Comparison of ENCODE assay signal across 28 cellular contexts in genomic region chr10:106033065-106033464, GRCh38.
"Had no signal": no experiment of that assay in that cellular context is flagged by ENCODE, and none has a peak within 500 bp of the region (broad histone marks: within the 10 kb centered on the region; RNA-seq: fewer than 3 reads in every experiment).

No MANE protein-coding gene starts in this region.

- ATAC-seq: stimulated activated effector memory CD8-positive, alpha-beta T cell treated with anti-CD3 and anti-CD28 coated beads, Interleukin-12 subunit alpha, Interleukin-12 subunit beta, amount 100 ng/mL, for 72 hours; stimulated activated memory B cell treated with anti-CD40 and anti-IgM and Interleukin-4, amounts not matched to agents 10 μg/mL and 1 μg/mL and 100 μg/mL, for 72 hours; stimulated activated naive B cell treated with anti-CD40 and anti-IgM and Interleukin-4, amounts not matched to agents 10 μg/mL and 1 μg/mL and 100 μg/mL, for 72 hours; stimulated activated naive CD8-positive, alpha-beta T cell treated with anti-CD3 and anti-CD28 coated beads, Interleukin-15, amount 100 ng/mL, for 72 hours; stimulated activated naive CD8-positive, alpha-beta T cell treated with anti-CD3 and anti-CD28 coated beads, Interleukin-15, Interleukin-2, amounts not matched to agents 100 U/mL and 50 U/mL, for 24 hours; upper lobe of right lung had no signal

- DNase-seq: stimulated activated CD4-positive, alpha-beta T cell treated with anti-CD3 and anti-CD28 coated beads, Interleukin-2, amount 100 ng/mL, for 48 hours; stimulated activated CD4-positive, alpha-beta T cell treated with anti-CD3 and anti-CD28 coated beads, Interleukin-4, amount 100 ng/mL, for 1 hour; stimulated activated CD4-positive, alpha-beta T cell treated with anti-CD3 and anti-CD28 coated beads, Interleukin-4, amount 100 ng/mL, for 24 hours; stimulated activated CD4-positive, alpha-beta T cell treated with anti-CD3 and anti-CD28 coated beads, Interleukin-4, amount 100 ng/mL, for 4 hours; stimulated activated CD8-positive, alpha-beta memory T cell treated with anti-CD3 and anti-CD28 coated beads, Interleukin-4, amount 100 ng/mL, for 48 hours; stimulated activated naive B cell treated with anti-CD40 and anti-IgM and Interleukin-4, amounts not matched to agents 10 μg/mL and 1 μg/mL and 100 μg/mL, for 72 hours; stimulated activated naive CD4-positive, alpha-beta T cell; stimulated activated naive CD4-positive, alpha-beta T cell treated with Interleukin-2 at 50 U/mL for 16 hours; stimulated activated naive CD8-positive, alpha-beta T cell treated with anti-CD3 and anti-CD28 coated beads, Interleukin-15, amount 100 ng/mL, for 72 hours; stimulated activated naive CD8-positive, alpha-beta T cell treated with anti-CD3 and anti-CD28 coated beads, Interleukin-15, Interleukin-2, amounts not matched to agents 100 U/mL and 50 U/mL, for 24 hours; stomach; substantia nigra; testis; thyroid gland; tibial artery; transverse colon; trophoblast cell; upper lobe of left lung; upper lobe of right lung; uterus had no signal

- H3K9me3 ChIP-seq: suprapubic skin, testis, thoracic aorta, thyroid gland, tibial artery, transverse colon, upper lobe of left lung, upper lobe of right lung, uterus, vagina had no signal

- H3K4me1 ChIP-seq: stomach, suprapubic skin, testis, thyroid gland, tibial artery, tibial nerve, transverse colon, upper lobe of left lung, upper lobe of right lung, uterus, vagina had no signal

- H3K36me3 ChIP-seq: stomach, suprapubic skin, thoracic aorta, thyroid gland, tibial artery, tibial nerve, transverse colon, upper lobe of left lung, upper lobe of right lung, uterus, vagina had no signal

- H3K4me3 ChIP-seq: stomach, suprapubic skin, testis, thoracic aorta, thyroid gland, tibial artery, tibial nerve, transverse colon, upper lobe of left lung, upper lobe of right lung, uterus, vagina had no signal

- H3K4me3 Mint-ChIP-seq: stimulated activated effector memory CD8-positive, alpha-beta T cell treated with anti-CD3 and anti-CD28 coated beads, Interleukin-12 subunit alpha, Interleukin-12 subunit beta, amount 100 ng/mL, for 72 hours; stimulated activated memory B cell treated with anti-CD40 and anti-IgM and Interleukin-4, amounts not matched to agents 10 μg/mL and 1 μg/mL and 100 μg/mL, for 72 hours; stimulated activated naive B cell treated with anti-CD40 and anti-IgM and Interleukin-4, amounts not matched to agents 10 μg/mL and 1 μg/mL and 100 μg/mL, for 72 hours; stimulated activated naive CD8-positive, alpha-beta T cell treated with anti-CD3 and anti-CD28 coated beads, Interleukin-15, amount 100 ng/mL, for 72 hours; stimulated activated naive CD8-positive, alpha-beta T cell treated with anti-CD3 and anti-CD28 coated beads, Interleukin-15, Interleukin-2, amounts not matched to agents 100 ng/mL and 50 ng/mL, for 24 hours; type B pancreatic cell had no signal

- H3K27ac Mint-ChIP-seq: stimulated activated effector memory CD8-positive, alpha-beta T cell treated with anti-CD3 and anti-CD28 coated beads, Interleukin-12 subunit alpha, Interleukin-12 subunit beta, amount 100 ng/mL, for 72 hours; stimulated activated memory B cell treated with anti-CD40 and anti-IgM and Interleukin-4, amounts not matched to agents 10 μg/mL and 1 μg/mL and 100 μg/mL, for 72 hours; stimulated activated naive B cell treated with anti-CD40 and anti-IgM and Interleukin-4, amounts not matched to agents 10 μg/mL and 1 μg/mL and 100 μg/mL, for 72 hours; stimulated activated naive CD8-positive, alpha-beta T cell treated with anti-CD3 and anti-CD28 coated beads, Interleukin-15, amount 100 ng/mL, for 72 hours; stimulated activated naive CD8-positive, alpha-beta T cell treated with anti-CD3 and anti-CD28 coated beads, Interleukin-15, Interleukin-2, amounts not matched to agents 100 ng/mL and 50 ng/mL, for 24 hours; type B pancreatic cell had no signal

- H3K27me3 ChIP-seq: stomach, suprapubic skin, testis, thyroid gland, tibial artery, tibial nerve, transverse colon, upper lobe of left lung, upper lobe of right lung, vagina had no signal

- H3K27ac ChIP-seq: stomach, suprapubic skin, testis, thoracic aorta, thyroid gland, tibial artery, tibial nerve, transverse colon, upper lobe of left lung, upper lobe of right lung, uterus, vagina had no signal

- H3K36me3 Mint-ChIP-seq: stimulated activated effector memory CD8-positive, alpha-beta T cell treated with anti-CD3 and anti-CD28 coated beads, Interleukin-12 subunit alpha, Interleukin-12 subunit beta, amount 100 ng/mL, for 72 hours; stimulated activated memory B cell treated with anti-CD40 and anti-IgM and Interleukin-4, amounts not matched to agents 10 μg/mL and 1 μg/mL and 100 μg/mL, for 72 hours; stimulated activated naive B cell treated with anti-CD40 and anti-IgM and Interleukin-4, amounts not matched to agents 10 μg/mL and 1 μg/mL and 100 μg/mL, for 72 hours; type B pancreatic cell had no signal

- H3K27me3 Mint-ChIP-seq: stimulated activated memory B cell treated with anti-CD40 and anti-IgM and Interleukin-4, amounts not matched to agents 10 μg/mL and 1 μg/mL and 100 μg/mL, for 72 hours; stimulated activated naive B cell treated with anti-CD40 and anti-IgM and Interleukin-4, amounts not matched to agents 10 μg/mL and 1 μg/mL and 100 μg/mL, for 72 hours; stimulated activated naive CD8-positive, alpha-beta T cell treated with anti-CD3 and anti-CD28 coated beads, Interleukin-15, amount 100 ng/mL, for 72 hours; stimulated activated naive CD8-positive, alpha-beta T cell treated with anti-CD3 and anti-CD28 coated beads, Interleukin-15, Interleukin-2, amounts not matched to agents 100 ng/mL and 50 ng/mL, for 24 hours; type B pancreatic cell had no signal

- H3K4me1 Mint-ChIP-seq: stimulated activated effector memory CD8-positive, alpha-beta T cell treated with anti-CD3 and anti-CD28 coated beads, Interleukin-12 subunit alpha, Interleukin-12 subunit beta, amount 100 ng/mL, for 72 hours; stimulated activated memory B cell treated with anti-CD40 and anti-IgM and Interleukin-4, amounts not matched to agents 10 μg/mL and 1 μg/mL and 100 μg/mL, for 72 hours; stimulated activated naive B cell treated with anti-CD40 and anti-IgM and Interleukin-4, amounts not matched to agents 10 μg/mL and 1 μg/mL and 100 μg/mL, for 72 hours; stimulated activated naive CD8-positive, alpha-beta T cell treated with anti-CD3 and anti-CD28 coated beads, Interleukin-15, amount 100 ng/mL, for 72 hours had no signal
